ENCODE assay signal across 18 cellular contexts in the genomic region with DNA sequence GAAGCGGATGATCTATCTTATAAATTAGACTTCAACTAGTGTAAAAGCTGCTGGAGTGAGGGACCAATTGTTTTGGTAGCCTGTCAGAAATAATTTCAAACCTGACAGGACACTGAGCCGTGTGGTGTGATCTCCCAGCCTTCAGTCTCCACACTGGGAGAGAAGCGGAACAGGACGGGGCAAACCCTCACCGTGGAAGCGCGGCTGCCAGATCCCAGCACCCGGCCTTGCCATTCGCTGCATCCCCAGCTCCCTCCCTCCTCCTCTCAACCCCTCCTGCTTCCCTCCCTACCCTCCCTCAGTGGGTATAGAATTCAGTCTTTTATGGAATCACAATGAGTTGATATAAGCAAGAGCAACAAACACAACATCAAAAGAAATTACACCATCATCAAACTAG.
"Had no signal": no experiment of that assay in that cellular context is flagged by ENCODE, and none has a peak within 500 bp of the region (broad histone marks: within the 10 kb centered on the region; RNA-seq: fewer than 3 reads in every experiment).

No MANE protein-coding gene starts in this region.

- H3K9me3 ChIP-seq: esophagus squamous epithelium, gastroesophageal sphincter, ovary, right lobe of liver, testis had no signal

- H3K4me3 ChIP-seq: esophagus squamous epithelium, gastroesophageal sphincter, ovary, right lobe of liver, testis, tibial nerve had no signal

- H3K27ac ChIP-seq: esophagus squamous epithelium, gastroesophageal sphincter, ovary, right lobe of liver, testis, tibial nerve had no signal

- H3K27me3 ChIP-seq: esophagus squamous epithelium, ovary, right lobe of liver, testis, tibial nerve had no signal

- H3K36me3 ChIP-seq: esophagus squamous epithelium, gastroesophageal sphincter, ovary, right lobe of liver, tibial nerve had no signal

- H3K27ac Mint-ChIP-seq: dendritic cell treated with granulocyte-macrophage colony-stimulating factor and Interleukin-4, amounts not matched to agents 40 ng/mL and 50 ng/mL, for 4 days; naive B cell; stimulated activated memory B cell treated with anti-CD40 and anti-IgM and Interleukin-4, amounts not matched to agents 10 μg/mL and 1 μg/mL and 100 μg/mL, for 72 hours; stimulated activated naive CD8-positive, alpha-beta T cell treated with anti-CD3 and anti-CD28 coated beads, Interleukin-15, amount 100 ng/mL, for 72 hours had no signal

- H3K36me3 Mint-ChIP-seq: naive B cell; stimulated activated memory B cell treated with anti-CD40 and anti-IgM and Interleukin-4, amounts not matched to agents 10 μg/mL and 1 μg/mL and 100 μg/mL, for 72 hours had no signal

- ATAC-seq: gastroesophageal sphincter; right lobe of liver; stimulated activated memory B cell treated with anti-CD40 and anti-IgM and Interleukin-4, amounts not matched to agents 10 μg/mL and 1 μg/mL and 100 μg/mL, for 72 hours; stimulated activated naive CD8-positive, alpha-beta T cell treated with anti-CD3 and anti-CD28 coated beads, Interleukin-15, amount 100 ng/mL, for 72 hours had no signal

- DNase-seq: esophagus squamous epithelium; glutamatergic neuron; kidney glomerular epithelial cell; mesendoderm; naive B cell; nucleus accumbens; ovary; right lobe of liver; stimulated activated CD4-positive, alpha-beta T cell treated with anti-CD3 and anti-CD28 coated beads, Interleukin-15, amount 100 ng/mL, for 24 hours; stimulated activated CD4-positive, alpha-beta T cell treated with anti-CD3 and anti-CD28 coated beads, Interleukin-1b, Interleukin-23, amount 100 ng/mL, for 48 hours; stimulated activated CD4-positive, alpha-beta T cell treated with anti-CD3 and anti-CD28 coated beads, Interleukin-4, amount 100 ng/mL, for 24 hours; stimulated activated naive CD8-positive, alpha-beta T cell treated with anti-CD3 and anti-CD28 coated beads, Interleukin-15, amount 100 ng/mL, for 72 hours; testis had no signal

- H3K27me3 Mint-ChIP-seq: central memory CD8-positive, alpha-beta T cell; dendritic cell treated with granulocyte-macrophage colony-stimulating factor and Interleukin-4, amounts not matched to agents 40 ng/mL and 50 ng/mL, for 4 days; naive B cell; stimulated activated memory B cell treated with anti-CD40 and anti-IgM and Interleukin-4, amounts not matched to agents 10 μg/mL and 1 μg/mL and 100 μg/mL, for 72 hours; stimulated activated naive CD8-positive, alpha-beta T cell treated with anti-CD3 and anti-CD28 coated beads, Interleukin-15, amount 100 ng/mL, for 72 hours had no signal

- H3K4me1 ChIP-seq: esophagus squamous epithelium, gastroesophageal sphincter, right lobe of liver, testis, tibial nerve had no signal

- H3K4me1 Mint-ChIP-seq: central memory CD8-positive, alpha-beta T cell; naive B cell; stimulated activated memory B cell treated with anti-CD40 and anti-IgM and Interleukin-4, amounts not matched to agents 10 μg/mL and 1 μg/mL and 100 μg/mL, for 72 hours; stimulated activated naive CD8-positive, alpha-beta T cell treated with anti-CD3 and anti-CD28 coated beads, Interleukin-15, amount 100 ng/mL, for 72 hours had no signal

- H3K9me3 Mint-ChIP-seq: dendritic cell treated with granulocyte-macrophage colony-stimulating factor and Interleukin-4, amounts not matched to agents 40 ng/mL and 50 ng/mL, for 4 days; stimulated activated memory B cell treated with anti-CD40 and anti-IgM and Interleukin-4, amounts not matched to agents 10 μg/mL and 1 μg/mL and 100 μg/mL, for 72 hours had no signal

- H3K4me3 Mint-ChIP-seq: central memory CD8-positive, alpha-beta T cell; dendritic cell treated with granulocyte-macrophage colony-stimulating factor and Interleukin-4, amounts not matched to agents 40 ng/mL and 50 ng/mL, for 4 days; naive B cell; stimulated activated memory B cell treated with anti-CD40 and anti-IgM and Interleukin-4, amounts not matched to agents 10 μg/mL and 1 μg/mL and 100 μg/mL, for 72 hours; stimulated activated naive CD8-positive, alpha-beta T cell treated with anti-CD3 and anti-CD28 coated beads, Interleukin-15, amount 100 ng/mL, for 72 hours had no signal
